8 cellular contexts compared by ENCODE assay signal in genomic region chr16:89701425-89702406, GRCh38. TPM values are rescaled to one million over a fixed set of nuclear protein-coding genes. Genes with fewer than 3 reads are reported as not detected.
DNase-seq lines count a peak whose midpoint lies in the region; ATAC-seq and TF ChIP-seq lines count a peak whose summit lies in the region.

Gene SPATA2L, minus strand, starts transcription at chr16:89701705. Its CDS starts 473 bp downstream, at chr16:89701232.

- H3K4me1 ChIP-seq in OCI-LY3 (ENCODE audit: low read length) = peaks cover 18% of the 10 kb centered on the region
- peaks cover 18 to 20% of the 10 kb centered on the region in 2 donors for H3K4me1 ChIP-seq in mucosa of rectum (ENCODE audit: control insufficient read depth in 2 of 2, insufficient read depth in 2 of 2, low read length in 2 of 2)

- no peaks in the 10 kb centered on the region for H3K9me3 ChIP-seq in OCI-LY3 (ENCODE audit: insufficient read depth, low read length)
- H3K9me3 ChIP-seq in mucosa of rectum (ENCODE audit: control insufficient read depth in 2 of 2, low read length in 2 of 2) = no peaks in the 10 kb centered on the region

- peak within 1 kb of the TSS; percentile 30 for H3K27ac ChIP-seq in OCI-LY3 (ENCODE audit: low read length)
- peak within 1 kb of the TSS; percentile 92 to 95 for H3K27ac ChIP-seq in mucosa of rectum (ENCODE audit: low read depth in 2 of 2, low read length in 2 of 2)

- peak within 1 kb of the TSS; percentile 86 for H3K4me2 ChIP-seq in OCI-LY3 (ENCODE audit: low read length)

- H3K36me3 ChIP-seq in OCI-LY3 (replicated peaks; ENCODE audit: low read depth, low read length) (no peaks in the 10 kb centered on the region), mucosa of rectum (ENCODE audit: control insufficient read depth in 2 of 2, insufficient read depth in 2 of 2, low read length in 2 of 2) (peaks cover 4 to 8% of the 10 kb centered on the region in 2 donors)

- H4K20me1 ChIP-seq in OCI-LY3 (ENCODE audit: insufficient read depth, low read length) = peaks cover 4% of the 10 kb centered on the region; the same call in 1 of the 2 replicates

- H3K4me3 ChIP-seq in OCI-LY3 (ENCODE audit: low read length) = peak within 1 kb of the TSS; percentile 82
- peak within 1 kb of the TSS; percentile 73 for H3K4me3 ChIP-seq in epithelial cell of proximal tubule (ENCODE audit: low read depth, low read length)
- H3K4me3 ChIP-seq in mucosa of rectum (ENCODE audit: low read length in 2 of 2) = peak within 1 kb of the TSS; percentile 74 to 82

- ATAC-seq in GM21447 (IDR thresholded peaks at IDR 0.05; ENCODE audit: unreplicated experiment) = peak; percentile 64

- H3K9ac ChIP-seq in OCI-LY3 (ENCODE audit: low read length) = peak within 1 kb of the TSS; percentile 64
- H3K9ac ChIP-seq in mucosa of rectum (ENCODE audit: low read depth in 1 of 2, low read length in 2 of 2) = peak within 1 kb of the TSS; percentile 69 to 89

- DNase-seq in DMS153 (lab: John Stamatoyannopoulos, UW) = peak; percentile 90
- peak; percentile 99 for DNase-seq in HuH-7 (ENCODE audit: low spot score)
- peak; percentile 97 for DNase-seq in activated T-cell treated with anti-CD3 and anti-CD28 coated beads for 4 hours
- no peak for DNase-seq in epithelial cell of proximal tubule (ENCODE audit: low read depth)
- DNase-seq in stimulated activated CD8-positive, alpha-beta memory T cell treated with anti-CD3 and anti-CD28 coated beads, Interleukin-4, amount 100 ng/mL, for 48 hours = peak; percentile 97

- H2AFZ ChIP-seq in OCI-LY3 (ENCODE audit: low read depth, low read length) = peak within 1 kb of the TSS; percentile 69; the same call in 1 of the 2 replicates

- no peaks in the 10 kb centered on the region for H3K79me2 ChIP-seq in OCI-LY3 (ENCODE audit: low read length)

- no peak for TF ChIP-seq CTCF in OCI-LY3 (IDR thresholded peaks at IDR 0.05; ENCODE audit: low read depth, low read length)
- peak; percentile 34 for TF ChIP-seq CTCF in epithelial cell of proximal tubule (conservative IDR thresholded peaks at IDR 0.05; ENCODE audit: low read depth, low read length)

- H3K27me3 ChIP-seq in OCI-LY3 (ENCODE audit: low read depth, low read length) = no peaks in the 10 kb centered on the region
- no peaks in the 10 kb centered on the region for H3K27me3 ChIP-seq in mucosa of rectum (ENCODE audit: control insufficient read depth in 2 of 2, insufficient read depth in 2 of 2, low read length in 2 of 2)

RNA-seq across cellular contexts. Expression of gene SPATA2L, which starts in this region (rescaled TPM):
- 16.5 and 39.3 TPM in 2 replicates for total RNA-seq in epithelial cell of proximal tubule
